In the genomic region with DNA sequence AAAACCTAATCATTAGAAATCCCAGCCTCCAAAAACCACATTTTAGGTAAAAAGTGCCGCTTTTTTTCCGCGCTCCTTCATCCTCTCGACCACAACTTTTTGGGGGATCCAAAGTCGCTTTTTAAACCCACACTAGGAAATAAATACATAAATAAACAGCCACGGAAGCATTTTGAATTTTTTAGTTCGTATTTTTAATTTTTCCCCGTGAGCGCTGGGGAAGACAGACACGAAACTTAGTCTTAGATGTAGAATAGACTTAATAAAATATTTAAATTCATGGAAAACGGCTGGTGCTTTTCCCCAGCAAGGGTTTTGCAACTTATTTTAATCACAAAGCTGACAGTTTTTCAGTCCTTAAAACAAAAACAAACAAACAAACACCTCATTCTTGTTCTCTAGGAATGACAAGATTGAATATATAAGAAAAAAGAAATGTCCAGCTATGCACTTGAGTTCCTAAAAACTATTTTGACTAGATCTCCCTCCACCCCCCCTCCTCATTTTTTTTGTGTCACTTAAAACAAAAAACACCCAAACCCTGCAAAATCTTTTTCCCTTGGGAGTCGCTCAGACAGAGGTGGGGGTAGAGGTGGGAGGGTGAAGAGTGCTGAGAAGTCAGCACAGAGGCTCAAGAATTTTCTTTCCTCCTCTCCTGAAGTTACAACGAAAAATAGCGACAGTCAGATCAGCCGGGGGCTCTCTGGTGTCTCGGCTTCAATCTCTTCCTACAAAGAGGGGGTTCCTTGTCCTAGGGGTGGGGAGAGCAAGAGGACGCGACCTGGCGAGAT, we compare ENCODE assay signal across 8 cellular contexts. TPM values are rescaled to one million over a fixed set of nuclear protein-coding genes. Genes with fewer than 3 reads are reported as not detected.
DNase-seq lines count a peak whose midpoint lies in the region; ATAC-seq and TF ChIP-seq lines count a peak whose summit lies in the region.

No MANE protein-coding gene starts in this region.

- ATAC-seq in central memory CD8-positive, alpha-beta T cell (replicated peaks; ENCODE audit: extremely low read depth, poor library complexity, severe bottlenecking) = no peak
- ATAC-seq in naive B cell (ENCODE audit: low read depth in 2 of 2) (no peak), HG03460 (IDR thresholded peaks at IDR 0.05; ENCODE audit: unreplicated experiment) (no peak)

- no peaks in the 10 kb centered on the region for H3K36me3 Mint-ChIP-seq in IgD-negative memory B cell
- peaks cover 18% of the 10 kb centered on the region for H3K36me3 Mint-ChIP-seq in central memory CD8-positive, alpha-beta T cell (ENCODE audit: insufficient read depth)
- H3K36me3 Mint-ChIP-seq in naive B cell = peaks cover 0 to 7% of the 10 kb centered on the region in 2 donors

- peak overlapping the region; percentile 90 for H3K4me3 ChIP-seq in AG10803 (ENCODE audit: low read length)

- H3K9me3 Mint-ChIP-seq in IgD-negative memory B cell (peaks cover 0 to 2% (median 0%) of the 10 kb centered on the region in 3 donors), naive B cell (peaks cover 0 to 3% (median 0%) of the 10 kb centered on the region in 7 donors)
- H3K9me3 Mint-ChIP-seq in central memory CD8-positive, alpha-beta T cell = no peaks in the 10 kb centered on the region

- peaks cover 43% of the 10 kb centered on the region for H3K27me3 Mint-ChIP-seq in IgD-negative memory B cell
- peaks cover 27% of the 10 kb centered on the region for H3K27me3 Mint-ChIP-seq in central memory CD8-positive, alpha-beta T cell
- H3K27me3 Mint-ChIP-seq in naive B cell = peaks cover 41 to 70% (median 67%) of the 10 kb centered on the region in 3 donors

- H3K4me3 Mint-ChIP-seq in IgD-negative memory B cell = peak overlapping the region; percentile 87 to 99 (median 96)
- peak overlapping the region; percentile 98 for H3K4me3 Mint-ChIP-seq in central memory CD8-positive, alpha-beta T cell
- H3K4me3 Mint-ChIP-seq in naive B cell = peak overlapping the region; percentile 85 to 97 (median 92)

- H3K27ac Mint-ChIP-seq in IgD-negative memory B cell (peak overlapping the region; percentile 85 to 91 (median 88)), naive B cell (peak overlapping the region in 5 of 6 donors; percentile 50 to 93 (median 67))
- H3K27ac Mint-ChIP-seq in central memory CD8-positive, alpha-beta T cell (ENCODE audit: low read depth) = peak overlapping the region; percentile 95

- no peak for TF ChIP-seq CTCF in AG10803 (conservative IDR thresholded peaks at IDR 0.05; ENCODE audit: low read length)

- peaks cover 13 to 34% (median 32%) of the 10 kb centered on the region in 3 donors for H3K4me1 Mint-ChIP-seq in IgD-negative memory B cell
- H3K4me1 Mint-ChIP-seq in central memory CD8-positive, alpha-beta T cell = peaks cover 50% of the 10 kb centered on the region
- peaks cover 34 to 57% (median 47%) of the 10 kb centered on the region in 3 donors for H3K4me1 Mint-ChIP-seq in naive B cell

- peak; percentile 33 for DNase-seq in AG10803 (ENCODE audit: low read depth)
- no peak for DNase-seq in central memory CD8-positive, alpha-beta T cell (ENCODE audit: low spot score in 2 of 2)
- no peak for DNase-seq in naive B cell
- no peak for DNase-seq in effector CD4-positive, alpha-beta T cell
- no peak for DNase-seq in occipital lobe (lab: John Stamatoyannopoulos, UW)
- DNase-seq in glomerular visceral epithelial cell (ENCODE audit: extremely low spot score) = no peak

RNA-seq across cellular contexts. Expression of a gene that starts 43.4 kb away (rescaled TPM):
- polyA plus RNA-seq in IgD-negative memory B cell (8.5 TPM), naive B cell (ENCODE audit: low read depth in 6 of 6) (1 to 10 TPM; 3.7 to 8.6 (median 6.7) TPM)
- 15.3 TPM for total RNA-seq in occipital lobe
